In genomic region chr7:117157121-117157870, GRCh38 we compare ENCODE assay signal across 9 cellular contexts.
DNase-seq lines count a peak whose midpoint lies in the region; ATAC-seq and TF ChIP-seq lines count a peak whose summit lies in the region.
"Had no signal": no experiment of that assay in that cellular context is flagged by ENCODE, and none has a peak within 500 bp of the region (broad histone marks: within the 10 kb centered on the region; RNA-seq: fewer than 3 reads in every experiment).

No MANE protein-coding gene starts in this region.

- H3K27me3 Mint-ChIP-seq in HFFc6 (ENCODE audit: insufficient read depth) = no peaks in the 10 kb centered on the region; the same call in 1 of the 2 replicates
- no peaks in the 10 kb centered on the region for H3K27me3 Mint-ChIP-seq in activated T-cell treated with anti-CD3 and anti-CD28 coated beads, Interleukin-2, amount 50 U/mL, for 72 hours (ENCODE audit: low read depth)

- DNase-seq in HFFc6 (peak; percentile 81), adipocyte (ENCODE audit: low read depth) (peak; percentile 91), heart right ventricle (peak; percentile 29 to 40), GM19240 (ENCODE audit: insufficient read length, low spot score) (no peak)
- DNase-seq in stimulated activated effector memory CD8-positive, alpha-beta T cell treated with anti-CD3 and anti-CD28 coated beads, Interleukin-12 subunit alpha, Interleukin-12 subunit beta, amount 100 ng/mL, for 72 hours (ENCODE audit: low spot score in 2 of 2) = no peak
- DNase-seq in activated T-cell treated with anti-CD3 and anti-CD28 coated beads, Interleukin-2, amount 50 U/mL, for 72 hours = no peak
- DNase-seq in activated CD4-positive, alpha-beta T cell treated with anti-CD3 and anti-CD28 coated beads, Interleukin-2, amount 50 U/mL, for 1 hour = no peak
- DNase-seq in activated CD8-positive, alpha-beta memory T cell treated with anti-CD3 and anti-CD28 coated beads, Interleukin-2, amount 50 U/mL, for 4 hours = no peak

- ATAC-seq in heart right ventricle = peak; percentile 52 to 78 (median 66)
- ATAC-seq in stimulated activated effector memory CD8-positive, alpha-beta T cell treated with anti-CD3 and anti-CD28 coated beads, Interleukin-12 subunit alpha, Interleukin-12 subunit beta, amount 100 ng/mL, for 72 hours = peak; percentile 19
- no peak for ATAC-seq in activated T-cell treated with anti-CD3 and anti-CD28 coated beads, Interleukin-2, amount 50 U/mL, for 72 hours (replicated peaks in 1 of 2)

- H3K4me3 ChIP-seq in adipocyte (ENCODE audit: low read length) (peak overlapping the region; percentile 59), heart right ventricle (no peak overlapping the region)
- H3K4me3 ChIP-seq: Peyer's patch had no signal

- peak overlapping the region in 7 of 10 donors; percentile 8 to 80 (median 32) for H3K27ac ChIP-seq in heart right ventricle
- H3K27ac ChIP-seq: Peyer's patch had no signal

- H3K9me3 Mint-ChIP-seq in HFFc6 = no peaks in the 10 kb centered on the region
- H3K9me3 Mint-ChIP-seq in stimulated activated effector memory CD8-positive, alpha-beta T cell treated with anti-CD3 and anti-CD28 coated beads, Interleukin-12 subunit alpha, Interleukin-12 subunit beta, amount 100 ng/mL, for 72 hours = no peaks in the 10 kb centered on the region
- H3K9me3 Mint-ChIP-seq in activated T-cell treated with anti-CD3 and anti-CD28 coated beads, Interleukin-2, amount 50 U/mL, for 72 hours = no peaks in the 10 kb centered on the region

- no peak overlapping the region for H3K27ac Mint-ChIP-seq in HFFc6
- no peak overlapping the region for H3K27ac Mint-ChIP-seq in stimulated activated effector memory CD8-positive, alpha-beta T cell treated with anti-CD3 and anti-CD28 coated beads, Interleukin-12 subunit alpha, Interleukin-12 subunit beta, amount 100 ng/mL, for 72 hours
- H3K27ac Mint-ChIP-seq in activated T-cell treated with anti-CD3 and anti-CD28 coated beads, Interleukin-2, amount 50 U/mL, for 72 hours = no peak overlapping the region

- intact Hi-C loops in heart right ventricle (cut with DNase I) = no loop called here

- H3K4me1 ChIP-seq in adipocyte (ENCODE audit: control insufficient read depth, insufficient read depth, low read length) (peaks cover 26% of the 10 kb centered on the region), heart right ventricle (peaks cover 3 to 59% (median 31%) of the 10 kb centered on the region in 9 donors)

- 35 to 38% methylated on average over 4 of the region's 4 CpGs for WGBS in heart right ventricle, 2 donors

- peak; percentile 70; the same call in 1 of the 2 replicates for TF ChIP-seq CTCF in HFFc6 (IDR thresholded peaks at IDR 0.05)
- peak in 3 of 9 donors; percentile 44 to 49 (median 45) for TF ChIP-seq CTCF in heart right ventricle (IDR thresholded peaks at IDR 0.05)

- H3K27me3 ChIP-seq in adipocyte (replicated peaks; ENCODE audit: control insufficient read depth, insufficient read depth, low read length) (no peaks in the 10 kb centered on the region), heart right ventricle (no peaks in the 10 kb centered on the region)
- H3K27me3 ChIP-seq: Peyer's patch had no signal

- no peaks in the 10 kb centered on the region for H3K36me3 Mint-ChIP-seq in HFFc6 (ENCODE audit: low read depth)
- H3K36me3 Mint-ChIP-seq in stimulated activated effector memory CD8-positive, alpha-beta T cell treated with anti-CD3 and anti-CD28 coated beads, Interleukin-12 subunit alpha, Interleukin-12 subunit beta, amount 100 ng/mL, for 72 hours = no peaks in the 10 kb centered on the region
- no peaks in the 10 kb centered on the region for H3K36me3 Mint-ChIP-seq in activated T-cell treated with anti-CD3 and anti-CD28 coated beads, Interleukin-2, amount 50 U/mL, for 72 hours (ENCODE audit: insufficient read depth in 2 of 2)

- H3K36me3 ChIP-seq in adipocyte (ENCODE audit: control insufficient read depth, insufficient read depth, low read length, severe bottlenecking) (peaks cover 3% of the 10 kb centered on the region), heart right ventricle (no peaks in the 10 kb centered on the region)
- H3K36me3 ChIP-seq: Peyer's patch had no signal

- peak overlapping the region; percentile 79 for H3K9ac ChIP-seq in adipocyte (ENCODE audit: low read length)

- H3K4me1 Mint-ChIP-seq in HFFc6 (ENCODE audit: low read depth) = no peaks in the 10 kb centered on the region; the same call in 1 of the 2 replicates
- no peaks in the 10 kb centered on the region for H3K4me1 Mint-ChIP-seq in stimulated activated effector memory CD8-positive, alpha-beta T cell treated with anti-CD3 and anti-CD28 coated beads, Interleukin-12 subunit alpha, Interleukin-12 subunit beta, amount 100 ng/mL, for 72 hours
- no peaks in the 10 kb centered on the region for H3K4me1 Mint-ChIP-seq in activated T-cell treated with anti-CD3 and anti-CD28 coated beads, Interleukin-2, amount 50 U/mL, for 72 hours (ENCODE audit: low read depth)

- no peaks in the 10 kb centered on the region for H3K9me3 ChIP-seq in adipocyte (ENCODE audit: control insufficient read depth, low read length)
- no peaks in the 10 kb centered on the region for H3K9me3 ChIP-seq in heart right ventricle
- H3K9me3 ChIP-seq: Peyer's patch had no signal

- no peak overlapping the region for H3K4me3 Mint-ChIP-seq in HFFc6
- no peak overlapping the region for H3K4me3 Mint-ChIP-seq in stimulated activated effector memory CD8-positive, alpha-beta T cell treated with anti-CD3 and anti-CD28 coated beads, Interleukin-12 subunit alpha, Interleukin-12 subunit beta, amount 100 ng/mL, for 72 hours
- H3K4me3 Mint-ChIP-seq in activated T-cell treated with anti-CD3 and anti-CD28 coated beads, Interleukin-2, amount 50 U/mL, for 72 hours = no peak overlapping the region

Comparison
In these comparisons a context has a peak if more than half of its experiments do, and no peak if none do; other contexts are left out.
1. DNase-seq: peak in HFFc6 (single experiment), adipocyte (single experiment) and heart right ventricle (2 of 2); none in stimulated activated effector memory CD8-positive, alpha-beta T cell treated with anti-CD3 and anti-CD28 coated beads, Interleukin-12 subunit alpha, Interleukin-12 subunit beta, amount 100 ng/mL, for 72 hours (0 of 2), activated T-cell treated with anti-CD3 and anti-CD28 coated beads, Interleukin-2, amount 50 U/mL, for 72 hours (0 of 2), activated CD4-positive, alpha-beta T cell treated with anti-CD3 and anti-CD28 coated beads, Interleukin-2, amount 50 U/mL, for 1 hour (single experiment), GM19240 (single experiment) and activated CD8-positive, alpha-beta memory T cell treated with anti-CD3 and anti-CD28 coated beads, Interleukin-2, amount 50 U/mL, for 4 hours (single experiment).
2. ATAC-seq: peak in heart right ventricle (8 of 8) and stimulated activated effector memory CD8-positive, alpha-beta T cell treated with anti-CD3 and anti-CD28 coated beads, Interleukin-12 subunit alpha, Interleukin-12 subunit beta, amount 100 ng/mL, for 72 hours (single experiment); none in activated T-cell treated with anti-CD3 and anti-CD28 coated beads, Interleukin-2, amount 50 U/mL, for 72 hours (0 of 2).